ENCODE assay signal across 10 cellular contexts in genomic region chr7:10708447-10708846, GRCh38.
DNase-seq lines count a peak whose midpoint lies in the region; ATAC-seq and TF ChIP-seq lines count a peak whose summit lies in the region.
"Had no signal": no experiment of that assay in that cellular context is flagged by ENCODE, and none has a peak within 500 bp of the region (broad histone marks: within the 10 kb centered on the region; RNA-seq: fewer than 3 reads in every experiment).

No MANE protein-coding gene starts in this region.

- no peak for ATAC-seq in activated CD8-positive, alpha-beta T cell treated with anti-CD3 and anti-CD28 coated beads for 36 hours
- ATAC-seq in HG02981 (IDR thresholded peaks at IDR 0.05; ENCODE audit: unreplicated experiment): no peak
- ATAC-seq: left ventricle myocardium superior had no signal

- TF ChIP-seq CTCF in activated CD8-positive, alpha-beta T cell treated with anti-CD3 and anti-CD28 coated beads for 36 hours (IDR thresholded peaks at IDR 0.05): no peak
- TF ChIP-seq CTCF in osteocyte (IDR thresholded peaks at IDR 0.05): peak; percentile 53

- H3K4me3 ChIP-seq in H7 (ENCODE audit: insufficient read depth, low read depth, low read length): no peak overlapping the region

- intact Hi-C loops in activated CD8-positive, alpha-beta T cell treated with anti-CD3 and anti-CD28 coated beads for 36 hours (cut with micrococcal nuclease): no loop called here

- no peak overlapping the region for H3K27ac Mint-ChIP-seq in activated CD8-positive, alpha-beta T cell treated with anti-CD3 and anti-CD28 coated beads for 36 hours
- no peak overlapping the region for H3K27ac Mint-ChIP-seq in osteocyte (ENCODE audit: unreplicated experiment)

- no peak overlapping the region for H3K4me3 Mint-ChIP-seq in activated CD8-positive, alpha-beta T cell treated with anti-CD3 and anti-CD28 coated beads for 36 hours
- H3K4me3 Mint-ChIP-seq in osteocyte (ENCODE audit: unreplicated experiment): no peak overlapping the region

- no peaks in the 10 kb centered on the region for H3K36me3 ChIP-seq in H7 (replicated peaks; ENCODE audit: control insufficient read depth, insufficient read depth, low read length)

- peak; percentile 9 for DNase-seq in H7
- DNase-seq in NCI-H2107 treated with DMSO at 0.1 percent for 48 hours (lab: John Stamatoyannopoulos, UW; ENCODE audit: unreplicated experiment): peak; percentile 54
- DNase-seq in activated CD8-positive, alpha-beta T cell treated with anti-CD3 and anti-CD28 coated beads for 36 hours: peak; percentile 22
- no peak for DNase-seq in osteocyte (ENCODE audit: extremely low spot score, unreplicated experiment)
- no peak for DNase-seq in HCEC 1CT
- DNase-seq in DMS79 (lab: John Stamatoyannopoulos, UW): no peak
- no peak for DNase-seq in UCSD-AML1 (lab: John Stamatoyannopoulos, UW; ENCODE audit: unreplicated experiment)
- DNase-seq: activated CD4-positive, alpha-beta T cell treated with anti-CD3 and anti-CD28 coated beads, Interleukin-2, amount 50 U/mL, for 1 hour; left ventricle myocardium superior had no signal

- CTCF ChIA-PET in activated CD8-positive, alpha-beta T cell treated with anti-CD3 and anti-CD28 coated beads for 36 hours (lab: Charles Lee): no interaction called here

- H3K36me3 Mint-ChIP-seq in activated CD8-positive, alpha-beta T cell treated with anti-CD3 and anti-CD28 coated beads for 36 hours (ENCODE audit: low read depth): no peaks in the 10 kb centered on the region
- H3K36me3 Mint-ChIP-seq in osteocyte (ENCODE audit: unreplicated experiment): no peaks in the 10 kb centered on the region

- H3K27me3 ChIP-seq in H7 (ENCODE audit: control insufficient read depth, insufficient read depth, low read length): no peaks in the 10 kb centered on the region

- POLR2A ChIA-PET in activated CD8-positive, alpha-beta T cell treated with anti-CD3 and anti-CD28 coated beads for 36 hours (lab: Charles Lee): no interaction called here

- H3K27me3 Mint-ChIP-seq in activated CD8-positive, alpha-beta T cell treated with anti-CD3 and anti-CD28 coated beads for 36 hours: no peaks in the 10 kb centered on the region
- no peaks in the 10 kb centered on the region for H3K27me3 Mint-ChIP-seq in osteocyte (ENCODE audit: unreplicated experiment)

- no peaks in the 10 kb centered on the region for H3K9me3 Mint-ChIP-seq in activated CD8-positive, alpha-beta T cell treated with anti-CD3 and anti-CD28 coated beads for 36 hours
- H3K9me3 Mint-ChIP-seq in osteocyte (ENCODE audit: unreplicated experiment): no peaks in the 10 kb centered on the region

- H3K4me1 Mint-ChIP-seq in activated CD8-positive, alpha-beta T cell treated with anti-CD3 and anti-CD28 coated beads for 36 hours (ENCODE audit: low read depth): no peaks in the 10 kb centered on the region
- no peaks in the 10 kb centered on the region for H3K4me1 Mint-ChIP-seq in osteocyte (ENCODE audit: unreplicated experiment)

Comparison
In these comparisons a context has a peak if more than half of its experiments do, and no peak if none do; other contexts are left out.
1. DNase-seq: peak in H7 (single experiment), NCI-H2107 treated with DMSO at 0.1 percent for 48 hours (single experiment) and activated CD8-positive, alpha-beta T cell treated with anti-CD3 and anti-CD28 coated beads for 36 hours (single experiment); none in osteocyte (single experiment), HCEC 1CT (single experiment), DMS79 (single experiment) and UCSD-AML1 (single experiment).